8 cellular contexts compared by ENCODE assay signal in genomic region chr15:39580630-39581500, GRCh38. TPM values are rescaled to one million over a fixed set of nuclear protein-coding genes. Genes with fewer than 3 reads are reported as not detected.
DNase-seq lines count a peak whose midpoint lies in the region; ATAC-seq and TF ChIP-seq lines count a peak whose summit lies in the region.

THBS1 (plus strand) TSS chr15:39581079; CDS start chr15:39581858, 779 bp downstream.

- H3K4me3 ChIP-seq in LNCaP clone FGC (ENCODE audit: low read depth, low read length) = peak within 1 kb of the TSS; percentile 44

- DNase-seq in activated CD4-positive, CD25-positive, alpha-beta regulatory T cell (lab: John Stamatoyannopoulos, UW) = no peak
- DNase-seq in LNCaP clone FGC (ENCODE audit: low read depth) (no peak), activated T-cell treated with anti-CD3 and anti-CD28 coated beads for 48 hours (ENCODE audit: low read depth) (peak; percentile 42), myocyte (ENCODE audit: low read depth) (peak; percentile 98)

- peak; percentile 8 to 19 for ATAC-seq in activated CD4-positive, CD25-positive, alpha-beta regulatory T cell treated with anti-CD3 and anti-CD28 coated beads, Interleukin-2, amount 50 U/mL, for 24 hours
- ATAC-seq in esophagus mucosa (peak; percentile 47), GM21737 (IDR thresholded peaks at IDR 0.05; ENCODE audit: unreplicated experiment) (no peak)

- no peak for TF ChIP-seq CTCF in LNCaP clone FGC (IDR thresholded peaks at IDR 0.05; ENCODE audit: control insufficient read depth, extremely low read depth, insufficient read depth)
- no peak for TF ChIP-seq CTCF in subcutaneous adipose tissue (IDR thresholded peaks at IDR 0.05; ENCODE audit: low read depth)

RNA-seq across cellular contexts. Expression of gene THBS1, which starts in this region (rescaled TPM):
- total RNA-seq in esophagus mucosa = 16.3 TPM
- 1,149 and 1,987 TPM in 2 replicates for total RNA-seq in myocyte
- polyA plus RNA-seq in myocyte (2012) = 2,462 TPM
- total RNA-seq in subcutaneous adipose tissue = 1,000 to 10,000 TPM in 2 of 4 donors, 100 to 1,000 TPM in 1, 10 to 100 TPM in 1; 95.5 to 1,261 (median 601) TPM

Comparison
In these comparisons a context has a peak if more than half of its experiments do, and no peak if none do; other contexts are left out.
1. DNase-seq: peak in activated T-cell treated with anti-CD3 and anti-CD28 coated beads for 48 hours (single experiment) and myocyte (single experiment); none in activated CD4-positive, CD25-positive, alpha-beta regulatory T cell (0 of 4) and LNCaP clone FGC (single experiment).